In the genomic region with DNA sequence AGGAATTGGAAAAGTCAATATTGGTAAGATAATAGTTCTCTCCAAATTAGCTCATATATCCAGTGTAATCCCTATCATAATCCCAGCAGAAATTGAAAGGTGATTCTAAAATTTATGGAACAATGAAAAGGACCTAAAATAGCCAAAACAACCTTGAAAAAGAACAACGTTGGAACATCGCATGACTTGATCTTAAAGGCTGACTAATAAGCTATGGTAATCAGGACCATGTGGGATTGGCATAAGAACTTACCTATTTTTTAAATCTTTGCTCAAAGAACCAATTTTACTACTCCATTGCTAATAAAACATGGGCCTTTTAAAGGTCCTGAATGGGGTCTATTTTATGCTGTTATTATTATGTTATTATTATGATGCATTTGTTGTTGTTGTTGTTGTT, we compare ENCODE assay signal across 22 cellular contexts. TPM values are rescaled to one million over a fixed set of nuclear protein-coding genes. Genes with fewer than 3 reads are reported as not detected.
A peak's percentile ranks its signal among the peaks of the same experiment; 100 is the strongest.
DNase-seq lines count a peak whose midpoint lies in the region; ATAC-seq, FAIRE-seq and TF ChIP-seq lines count a peak whose summit lies in the region.
"Had no signal": no experiment of that assay in that cellular context is flagged by ENCODE, and none has a peak within 500 bp of the region (broad histone marks: within the 10 kb centered on the region; RNA-seq: fewer than 3 reads in every experiment).

No MANE protein-coding gene starts in this region.

- DNase-seq in H54 (ENCODE audit: insufficient read length, low spot score) (no peak), fibroblast of mammary gland (ENCODE audit: low read depth) (peak; percentile 85), NCI-H226 (no peak), sciatic nerve (ENCODE audit: low spot score) (no peak)
- DNase-seq: Caco-2; CD4-positive, CD25-positive, alpha-beta regulatory T cell; CD8-positive, alpha-beta T cell; DMS 273 treated with DMSO at 0.1 percent for 48 hours; DMS79; EL; GDM1; GOT3; H7; HCEC 1CT had no signal

- H3K4me3 ChIP-seq in fibroblast of mammary gland (ENCODE audit: control insufficient read depth, low read depth, low read length), result no peak overlapping the region
- H3K4me3 ChIP-seq: BLaER1, GM12878 had no signal

- intact Hi-C loops in sciatic nerve (cut with DNase I), result no loop called here

- peak; percentile 45 for FAIRE-seq in H54 (lab: Jason Lieb, UNC)
- FAIRE-seq: D721Med, GM12878, GM18507, GM19239 had no signal

- no peak for TF ChIP-seq CTCF in VCaP (conservative IDR thresholded peaks at IDR 0.05)
- TF ChIP-seq CTCF in fibroblast of mammary gland (conservative IDR thresholded peaks at IDR 0.05; ENCODE audit: control insufficient read depth, insufficient read depth, low read depth, low read length), result no peak

- ATAC-seq in GM18505 (IDR thresholded peaks at IDR 0.05; ENCODE audit: unreplicated experiment) (no peak), sciatic nerve (no peak), GM18861 (IDR thresholded peaks at IDR 0.05; ENCODE audit: unreplicated experiment) (no peak)
- ATAC-seq: CD8-positive, alpha-beta T cell; GM12878 had no signal

- peak overlapping the region; percentile 77; the same call in 1 of the 2 replicates for H3K27ac ChIP-seq in VCaP
- H3K27ac ChIP-seq: BLaER1 had no signal

- TF ChIP-seq POLR2A in H54 (IDR thresholded peaks at IDR 0.05; ENCODE audit: low read depth, low read length) (no peak), GM18505 (IDR thresholded peaks at IDR 0.05; ENCODE audit: borderline replicate concordance, extremely low read depth, insufficient read depth, insufficient read length) (no peak)

RNA-seq across cellular contexts. Expression of a gene that starts 40.9 kb away (rescaled TPM):
- 30.3 TPM for total RNA-seq in sciatic nerve
